16 cellular contexts compared by ENCODE assay signal in genomic region chr3:169841171-169841570, GRCh38. TPM values are rescaled to one million over a fixed set of nuclear protein-coding genes. Genes with fewer than 3 reads are reported as not detected.
A peak's percentile ranks its signal among the peaks of the same experiment; 100 is the strongest.
DNase-seq lines count a peak whose midpoint lies in the region; ATAC-seq, FAIRE-seq and TF ChIP-seq lines count a peak whose summit lies in the region.
"Had no signal": no experiment of that assay in that cellular context is flagged by ENCODE, and none has a peak within 500 bp of the region (broad histone marks: within the 10 kb centered on the region; RNA-seq: fewer than 3 reads in every experiment).

No MANE protein-coding gene starts in this region.

- peak; percentile 88 for FAIRE-seq in GM12892 (lab: Jason Lieb, UNC)

- DNase-seq in GM12892 (ENCODE audit: insufficient read length), result no peak
- peak; percentile 58 for DNase-seq in glomerular visceral epithelial cell (ENCODE audit: extremely low spot score)
- DNase-seq in mesenteric fat pad (ENCODE audit: low spot score), result no peak
- DNase-seq in dermis blood vessel endothelial cell, result no peak
- no peak for DNase-seq in amniotic stem cell (lab: John Stamatoyannopoulos, UW)
- DNase-seq in NCI-H146 (lab: John Stamatoyannopoulos, UW), result no peak
- DNase-seq: activated naive CD4-positive, alpha-beta T cell; CD4-positive, CD25-positive, alpha-beta regulatory T cell; foreskin melanocyte; midbrain; NCI-H1417 treated with DMSO at 0.1 percent for 48 hours; Right ventricle myocardium superior had no signal

- ATAC-seq in GM21529 (IDR thresholded peaks at IDR 0.05; ENCODE audit: unreplicated experiment) (peak; percentile 78), HG03432 (IDR thresholded peaks at IDR 0.05; ENCODE audit: unreplicated experiment) (peak; percentile 94)
- ATAC-seq: activated CD4-positive, CD25-positive, alpha-beta regulatory T cell treated with anti-CD3 and anti-CD28 coated beads, Interleukin-2, amount 50 U/mL, for 24 hours had no signal

- no peak for TF ChIP-seq POLR2A in GM12892 (IDR thresholded peaks at IDR 0.05; ENCODE audit: low read depth, low read length)

RNA-seq across cellular contexts. Expression of gene LRRC34, which starts 28.5 kb away (rescaled TPM):
- polyA plus RNA-seq in GM12892 (2012; ENCODE audit: missing spikeins), result 1.5 TPM
- 3.4 TPM for total RNA-seq in mesenteric fat pad
- total RNA-seq in dermis blood vessel endothelial cell, result 0.34 and 1.9 TPM in 2 replicates
- total RNA-seq: CD4-positive, CD25-positive, alpha-beta regulatory T cell had no signal

RNA-seq across cellular contexts. Expression of gene LRRIQ4, which starts 28.5 kb away (rescaled TPM):
- polyA plus RNA-seq in GM12892 (2012; ENCODE audit: missing spikeins), result 0.13 TPM
- total RNA-seq in mesenteric fat pad, result not detected
- not detected in 2 replicates for total RNA-seq in dermis blood vessel endothelial cell
- total RNA-seq: CD4-positive, CD25-positive, alpha-beta regulatory T cell; Right ventricle myocardium superior had no signal
- polyA plus RNA-seq: CD4-positive, CD25-positive, alpha-beta regulatory T cell had no signal

RNA-seq across cellular contexts. Expression of gene LRRC31, which starts 28.6 kb away (rescaled TPM):
- polyA plus RNA-seq in GM12892 (2012; ENCODE audit: missing spikeins), result not detected
- not detected for total RNA-seq in mesenteric fat pad
- not detected in 2 replicates for total RNA-seq in dermis blood vessel endothelial cell
- total RNA-seq: CD4-positive, CD25-positive, alpha-beta regulatory T cell; cerebellum; Right ventricle myocardium superior had no signal
- polyA plus RNA-seq: CD4-positive, CD25-positive, alpha-beta regulatory T cell had no signal
